Comparison of ENCODE assay signal across 1 cellular context in the genomic region with DNA sequence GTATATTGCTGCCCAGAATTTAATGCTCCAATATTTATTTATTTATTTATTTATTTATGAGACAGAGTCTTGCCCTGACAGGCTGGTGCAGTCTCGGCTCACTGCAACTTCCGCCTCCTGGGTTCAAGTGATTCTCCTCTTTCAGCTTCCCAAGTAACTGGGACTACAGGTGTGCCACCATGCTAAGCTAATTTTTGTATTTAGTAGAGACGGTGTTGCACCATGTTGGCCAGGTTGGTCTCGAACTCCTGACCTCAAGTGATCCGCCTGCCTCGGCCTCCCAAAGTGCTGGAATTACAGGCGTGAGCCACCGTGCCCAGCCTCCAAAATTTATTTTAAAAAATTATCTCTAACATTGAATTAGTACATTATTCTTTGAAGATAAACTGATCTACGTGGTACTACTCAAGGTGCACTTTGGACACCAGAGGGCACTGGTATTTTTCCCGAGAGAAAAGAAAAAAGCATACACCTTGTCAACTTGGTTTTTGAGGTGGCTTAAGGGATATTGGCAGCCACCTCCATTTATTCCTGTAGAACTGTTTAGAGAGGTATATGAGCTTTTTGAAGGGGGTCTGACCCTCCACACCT.
TF ChIP-seq lines count a peak whose summit lies in the region.

No MANE protein-coding gene starts in this region.

TF ChIP-seq in HepG2, 621 proteins besides CTCF, POLR2A, EP300 and RAD21 (continued from another document and continues in another):
- TF ChIP-seq ZNF17 (CRISPR knock-in tag; IDR thresholded peaks at IDR 0.05) (no peak), ZBTB3 (CRISPR knock-in tag; IDR thresholded peaks at IDR 0.05; ENCODE audit: borderline replicate concordance, low read depth) (no peak), ISX (CRISPR knock-in tag; conservative IDR thresholded peaks at IDR 0.05) (no peak), MTA1 (CRISPR knock-in tag; IDR thresholded peaks at IDR 0.05; ENCODE audit: borderline replicate concordance) (0 out of 2 replicates have a peak, but pooled peaks have one; percentile 26), ZSCAN12 (CRISPR knock-in tag; IDR thresholded peaks at IDR 0.05) (no peak), EEA1 (CRISPR knock-in tag; IDR thresholded peaks at IDR 0.05; ENCODE audit: borderline replicate concordance) (no peak), ZNF605 (CRISPR knock-in tag; IDR thresholded peaks at IDR 0.05) (no peak), GTF3A (CRISPR knock-in tag; conservative IDR thresholded peaks at IDR 0.05) (0 out of 2 replicates have a peak, but pooled peaks have one; percentile 42), ZC3H4 (CRISPR knock-in tag; IDR thresholded peaks at IDR 0.05; ENCODE audit: borderline replicate concordance) (no peak), ZFP41 (CRISPR knock-in tag; IDR thresholded peaks at IDR 0.05; ENCODE audit: borderline replicate concordance) (no peak), NCOA2 (CRISPR knock-in tag; IDR thresholded peaks at IDR 0.05) (no peak), ZNF282 (IDR thresholded peaks at IDR 0.05; ENCODE audit: partially characterized antibody) (no peak), POGZ (CRISPR knock-in tag; IDR thresholded peaks at IDR 0.05) (peak; percentile 30; the same call in 1 of the 2 replicates), RCOR2 (CRISPR knock-in tag; IDR thresholded peaks at IDR 0.05) (peak; percentile 26; the same call in 1 of the 2 replicates), CBX2 (IDR thresholded peaks at IDR 0.05; ENCODE audit: low read depth, low read length) (no peak), CBX2 (CRISPR knock-in tag; IDR thresholded peaks at IDR 0.05; ENCODE audit: low read depth) (no peak), SAP130 (CRISPR knock-in tag; IDR thresholded peaks at IDR 0.05; ENCODE audit: low read depth) (0 out of 2 replicates have a peak, but pooled peaks have one; percentile 15), ZNF24 (IDR thresholded peaks at IDR 0.05) (0 out of 2 replicates have a peak, but pooled peaks have one; percentile 37), ZNF547 (CRISPR knock-in tag; IDR thresholded peaks at IDR 0.05) (no peak), PHB2 (IDR thresholded peaks at IDR 0.05; ENCODE audit: partially characterized antibody) (no peak), ONECUT2 (CRISPR knock-in tag; IDR thresholded peaks at IDR 0.05) (peak; percentile 65; the same call in 1 of the 2 replicates), ZNF441 (CRISPR knock-in tag; IDR thresholded peaks at IDR 0.05; ENCODE audit: borderline replicate concordance) (no peak), SIX1 (CRISPR knock-in tag; IDR thresholded peaks at IDR 0.05; ENCODE audit: borderline replicate concordance) (no peak), ARHGAP35 (CRISPR knock-in tag; IDR thresholded peaks at IDR 0.05; ENCODE audit: borderline replicate concordance) (no peak)
- TF ChIP-seq, protein P1, sequence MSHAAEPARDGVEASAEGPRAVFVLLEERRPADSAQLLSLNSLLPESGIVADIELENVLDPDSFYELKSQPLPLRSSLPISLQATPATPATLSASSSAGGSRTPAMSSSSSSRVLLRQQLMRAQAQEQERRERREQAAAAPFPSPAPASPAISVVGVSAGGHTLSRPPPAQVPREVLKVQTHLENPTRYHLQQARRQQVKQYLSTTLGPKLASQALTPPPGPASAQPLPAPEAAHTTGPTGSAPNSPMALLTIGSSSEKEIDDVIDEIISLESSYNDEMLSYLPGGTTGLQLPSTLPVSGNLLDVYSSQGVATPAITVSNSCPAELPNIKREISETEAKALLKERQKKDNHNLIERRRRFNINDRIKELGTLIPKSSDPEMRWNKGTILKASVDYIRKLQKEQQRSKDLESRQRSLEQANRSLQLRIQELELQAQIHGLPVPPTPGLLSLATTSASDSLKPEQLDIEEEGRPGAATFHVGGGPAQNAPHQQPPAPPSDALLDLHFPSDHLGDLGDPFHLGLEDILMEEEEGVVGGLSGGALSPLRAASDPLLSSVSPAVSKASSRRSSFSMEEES (CRISPR knock-in tag; IDR thresholded peaks at IDR 0.05) = no peak
- TF ChIP-seq, protein P2, sequence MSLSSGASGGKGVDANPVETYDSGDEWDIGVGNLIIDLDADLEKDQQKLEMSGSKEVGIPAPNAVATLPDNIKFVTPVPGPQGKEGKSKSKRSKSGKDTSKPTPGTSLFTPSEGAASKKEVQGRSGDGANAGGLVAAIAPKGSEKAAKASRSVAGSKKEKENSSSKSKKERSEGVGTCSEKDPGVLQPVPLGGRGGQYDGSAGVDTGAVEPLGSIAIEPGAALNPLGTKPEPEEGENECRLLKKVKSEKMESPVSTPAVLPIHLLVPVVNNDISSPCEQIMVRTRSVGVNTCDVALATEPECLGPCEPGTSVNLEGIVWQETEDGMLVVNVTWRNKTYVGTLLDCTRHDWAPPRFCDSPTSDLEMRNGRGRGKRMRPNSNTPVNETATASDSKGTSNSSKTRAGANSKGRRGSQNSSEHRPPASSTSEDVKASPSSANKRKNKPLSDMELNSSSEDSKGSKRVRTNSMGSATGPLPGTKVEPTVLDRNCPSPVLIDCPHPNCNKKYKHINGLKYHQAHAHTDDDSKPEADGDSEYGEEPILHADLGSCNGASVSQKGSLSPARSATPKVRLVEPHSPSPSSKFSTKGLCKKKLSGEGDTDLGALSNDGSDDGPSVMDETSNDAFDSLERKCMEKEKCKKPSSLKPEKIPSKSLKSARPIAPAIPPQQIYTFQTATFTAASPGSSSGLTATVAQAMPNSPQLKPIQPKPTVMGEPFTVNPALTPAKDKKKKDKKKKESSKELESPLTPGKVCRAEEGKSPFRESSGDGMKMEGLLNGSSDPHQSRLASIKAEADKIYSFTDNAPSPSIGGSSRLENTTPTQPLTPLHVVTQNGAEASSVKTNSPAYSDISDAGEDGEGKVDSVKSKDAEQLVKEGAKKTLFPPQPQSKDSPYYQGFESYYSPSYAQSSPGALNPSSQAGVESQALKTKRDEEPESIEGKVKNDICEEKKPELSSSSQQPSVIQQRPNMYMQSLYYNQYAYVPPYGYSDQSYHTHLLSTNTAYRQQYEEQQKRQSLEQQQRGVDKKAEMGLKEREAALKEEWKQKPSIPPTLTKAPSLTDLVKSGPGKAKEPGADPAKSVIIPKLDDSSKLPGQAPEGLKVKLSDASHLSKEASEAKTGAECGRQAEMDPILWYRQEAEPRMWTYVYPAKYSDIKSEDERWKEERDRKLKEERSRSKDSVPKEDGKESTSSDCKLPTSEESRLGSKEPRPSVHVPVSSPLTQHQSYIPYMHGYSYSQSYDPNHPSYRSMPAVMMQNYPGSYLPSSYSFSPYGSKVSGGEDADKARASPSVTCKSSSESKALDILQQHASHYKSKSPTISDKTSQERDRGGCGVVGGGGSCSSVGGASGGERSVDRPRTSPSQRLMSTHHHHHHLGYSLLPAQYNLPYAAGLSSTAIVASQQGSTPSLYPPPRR (CRISPR knock-in tag; IDR thresholded peaks at IDR 0.05; ENCODE audit: borderline replicate concordance) = no peak
- TF ChIP-seq, protein P3, sequence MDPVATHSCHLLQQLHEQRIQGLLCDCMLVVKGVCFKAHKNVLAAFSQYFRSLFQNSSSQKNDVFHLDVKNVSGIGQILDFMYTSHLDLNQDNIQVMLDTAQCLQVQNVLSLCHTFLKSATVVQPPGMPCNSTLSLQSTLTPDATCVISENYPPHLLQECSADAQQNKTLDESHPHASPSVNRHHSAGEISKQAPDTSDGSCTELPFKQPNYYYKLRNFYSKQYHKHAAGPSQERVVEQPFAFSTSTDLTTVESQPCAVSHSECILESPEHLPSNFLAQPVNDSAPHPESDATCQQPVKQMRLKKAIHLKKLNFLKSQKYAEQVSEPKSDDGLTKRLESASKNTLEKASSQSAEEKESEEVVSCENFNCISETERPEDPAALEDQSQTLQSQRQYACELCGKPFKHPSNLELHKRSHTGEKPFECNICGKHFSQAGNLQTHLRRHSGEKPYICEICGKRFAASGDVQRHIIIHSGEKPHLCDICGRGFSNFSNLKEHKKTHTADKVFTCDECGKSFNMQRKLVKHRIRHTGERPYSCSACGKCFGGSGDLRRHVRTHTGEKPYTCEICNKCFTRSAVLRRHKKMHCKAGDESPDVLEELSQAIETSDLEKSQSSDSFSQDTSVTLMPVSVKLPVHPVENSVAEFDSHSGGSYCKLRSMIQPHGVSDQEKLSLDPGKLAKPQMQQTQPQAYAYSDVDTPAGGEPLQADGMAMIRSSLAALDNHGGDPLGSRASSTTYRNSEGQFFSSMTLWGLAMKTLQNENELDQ (CRISPR knock-in tag; IDR thresholded peaks at IDR 0.05; ENCODE audit: borderline replicate concordance) = no peak
- TF ChIP-seq, protein P4, sequence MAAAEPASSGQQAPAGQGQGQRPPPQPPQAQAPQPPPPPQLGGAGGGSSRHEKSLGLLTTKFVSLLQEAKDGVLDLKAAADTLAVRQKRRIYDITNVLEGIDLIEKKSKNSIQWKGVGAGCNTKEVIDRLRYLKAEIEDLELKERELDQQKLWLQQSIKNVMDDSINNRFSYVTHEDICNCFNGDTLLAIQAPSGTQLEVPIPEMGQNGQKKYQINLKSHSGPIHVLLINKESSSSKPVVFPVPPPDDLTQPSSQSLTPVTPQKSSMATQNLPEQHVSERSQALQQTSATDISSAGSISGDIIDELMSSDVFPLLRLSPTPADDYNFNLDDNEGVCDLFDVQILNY (CRISPR knock-in tag; conservative IDR thresholded peaks at IDR 0.05) = no peak
- TF ChIP-seq, protein P5, sequence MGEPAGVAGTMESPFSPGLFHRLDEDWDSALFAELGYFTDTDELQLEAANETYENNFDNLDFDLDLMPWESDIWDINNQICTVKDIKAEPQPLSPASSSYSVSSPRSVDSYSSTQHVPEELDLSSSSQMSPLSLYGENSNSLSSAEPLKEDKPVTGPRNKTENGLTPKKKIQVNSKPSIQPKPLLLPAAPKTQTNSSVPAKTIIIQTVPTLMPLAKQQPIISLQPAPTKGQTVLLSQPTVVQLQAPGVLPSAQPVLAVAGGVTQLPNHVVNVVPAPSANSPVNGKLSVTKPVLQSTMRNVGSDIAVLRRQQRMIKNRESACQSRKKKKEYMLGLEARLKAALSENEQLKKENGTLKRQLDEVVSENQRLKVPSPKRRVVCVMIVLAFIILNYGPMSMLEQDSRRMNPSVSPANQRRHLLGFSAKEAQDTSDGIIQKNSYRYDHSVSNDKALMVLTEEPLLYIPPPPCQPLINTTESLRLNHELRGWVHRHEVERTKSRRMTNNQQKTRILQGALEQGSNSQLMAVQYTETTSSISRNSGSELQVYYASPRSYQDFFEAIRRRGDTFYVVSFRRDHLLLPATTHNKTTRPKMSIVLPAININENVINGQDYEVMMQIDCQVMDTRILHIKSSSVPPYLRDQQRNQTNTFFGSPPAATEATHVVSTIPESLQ (CRISPR knock-in tag; conservative IDR thresholded peaks at IDR 0.05) = no peak
- TF ChIP-seq, protein P6, sequence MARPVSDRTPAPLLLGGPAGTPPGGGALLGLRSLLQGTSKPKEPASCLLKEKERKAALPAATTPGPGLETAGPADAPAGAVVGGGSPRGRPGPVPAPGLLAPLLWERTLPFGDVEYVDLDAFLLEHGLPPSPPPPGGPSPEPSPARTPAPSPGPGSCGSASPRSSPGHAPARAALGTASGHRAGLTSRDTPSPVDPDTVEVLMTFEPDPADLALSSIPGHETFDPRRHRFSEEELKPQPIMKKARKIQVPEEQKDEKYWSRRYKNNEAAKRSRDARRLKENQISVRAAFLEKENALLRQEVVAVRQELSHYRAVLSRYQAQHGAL (CRISPR knock-in tag; IDR thresholded peaks at IDR 0.05; ENCODE audit: not compliant biosample characterization) = no peak
- TF ChIP-seq, protein P7, sequence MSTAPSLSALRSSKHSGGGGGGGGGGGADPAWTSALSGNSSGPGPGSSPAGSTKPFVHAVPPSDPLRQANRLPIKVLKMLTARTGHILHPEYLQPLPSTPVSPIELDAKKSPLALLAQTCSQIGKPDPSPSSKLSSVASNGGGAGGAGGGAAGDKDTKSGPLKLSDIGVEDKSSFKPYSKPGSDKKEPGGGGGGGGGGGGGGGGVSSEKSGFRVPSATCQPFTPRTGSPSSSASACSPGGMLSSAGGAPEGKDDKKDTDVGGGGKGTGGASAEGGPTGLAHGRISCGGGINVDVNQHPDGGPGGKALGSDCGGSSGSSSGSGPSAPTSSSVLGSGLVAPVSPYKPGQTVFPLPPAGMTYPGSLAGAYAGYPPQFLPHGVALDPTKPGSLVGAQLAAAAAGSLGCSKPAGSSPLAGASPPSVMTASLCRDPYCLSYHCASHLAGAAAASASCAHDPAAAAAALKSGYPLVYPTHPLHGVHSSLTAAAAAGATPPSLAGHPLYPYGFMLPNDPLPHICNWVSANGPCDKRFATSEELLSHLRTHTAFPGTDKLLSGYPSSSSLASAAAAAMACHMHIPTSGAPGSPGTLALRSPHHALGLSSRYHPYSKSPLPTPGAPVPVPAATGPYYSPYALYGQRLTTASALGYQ (CRISPR knock-in tag; IDR thresholded peaks at IDR 0.05) = no peak
- TF ChIP-seq, protein P8, sequence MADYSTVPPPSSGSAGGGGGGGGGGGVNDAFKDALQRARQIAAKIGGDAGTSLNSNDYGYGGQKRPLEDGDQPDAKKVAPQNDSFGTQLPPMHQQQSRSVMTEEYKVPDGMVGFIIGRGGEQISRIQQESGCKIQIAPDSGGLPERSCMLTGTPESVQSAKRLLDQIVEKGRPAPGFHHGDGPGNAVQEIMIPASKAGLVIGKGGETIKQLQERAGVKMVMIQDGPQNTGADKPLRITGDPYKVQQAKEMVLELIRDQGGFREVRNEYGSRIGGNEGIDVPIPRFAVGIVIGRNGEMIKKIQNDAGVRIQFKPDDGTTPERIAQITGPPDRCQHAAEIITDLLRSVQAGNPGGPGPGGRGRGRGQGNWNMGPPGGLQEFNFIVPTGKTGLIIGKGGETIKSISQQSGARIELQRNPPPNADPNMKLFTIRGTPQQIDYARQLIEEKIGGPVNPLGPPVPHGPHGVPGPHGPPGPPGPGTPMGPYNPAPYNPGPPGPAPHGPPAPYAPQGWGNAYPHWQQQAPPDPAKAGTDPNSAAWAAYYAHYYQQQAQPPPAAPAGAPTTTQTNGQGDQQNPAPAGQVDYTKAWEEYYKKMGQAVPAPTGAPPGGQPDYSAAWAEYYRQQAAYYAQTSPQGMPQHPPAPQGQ (CRISPR knock-in tag; IDR thresholded peaks at IDR 0.05; ENCODE audit: borderline replicate concordance) = no peak
- TF ChIP-seq, protein P9, sequence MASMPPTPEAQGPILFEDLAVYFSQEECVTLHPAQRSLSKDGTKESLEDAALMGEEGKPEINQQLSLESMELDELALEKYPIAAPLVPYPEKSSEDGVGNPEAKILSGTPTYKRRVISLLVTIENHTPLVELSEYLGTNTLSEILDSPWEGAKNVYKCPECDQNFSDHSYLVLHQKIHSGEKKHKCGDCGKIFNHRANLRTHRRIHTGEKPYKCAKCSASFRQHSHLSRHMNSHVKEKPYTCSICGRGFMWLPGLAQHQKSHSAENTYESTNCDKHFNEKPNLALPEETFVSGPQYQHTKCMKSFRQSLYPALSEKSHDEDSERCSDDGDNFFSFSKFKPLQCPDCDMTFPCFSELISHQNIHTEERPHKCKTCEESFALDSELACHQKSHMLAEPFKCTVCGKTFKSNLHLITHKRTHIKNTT (CRISPR knock-in tag; IDR thresholded peaks at IDR 0.05) = no peak
- TF ChIP-seq, protein P10, sequence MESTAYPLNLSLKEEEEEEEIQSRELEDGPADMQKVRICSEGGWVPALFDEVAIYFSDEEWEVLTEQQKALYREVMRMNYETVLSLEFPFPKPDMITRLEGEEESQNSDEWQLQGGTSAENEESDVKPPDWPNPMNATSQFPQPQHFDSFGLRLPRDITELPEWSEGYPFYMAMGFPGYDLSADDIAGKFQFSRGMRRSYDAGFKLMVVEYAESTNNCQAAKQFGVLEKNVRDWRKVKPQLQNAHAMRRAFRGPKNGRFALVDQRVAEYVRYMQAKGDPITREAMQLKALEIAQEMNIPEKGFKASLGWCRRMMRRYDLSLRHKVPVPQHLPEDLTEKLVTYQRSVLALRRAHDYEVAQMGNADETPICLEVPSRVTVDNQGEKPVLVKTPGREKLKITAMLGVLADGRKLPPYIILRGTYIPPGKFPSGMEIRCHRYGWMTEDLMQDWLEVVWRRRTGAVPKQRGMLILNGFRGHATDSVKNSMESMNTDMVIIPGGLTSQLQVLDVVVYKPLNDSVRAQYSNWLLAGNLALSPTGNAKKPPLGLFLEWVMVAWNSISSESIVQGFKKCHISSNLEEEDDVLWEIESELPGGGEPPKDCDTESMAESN (CRISPR knock-in tag; conservative IDR thresholded peaks at IDR 0.05) = no peak
